38 cellular contexts compared by ENCODE assay signal in the genomic region with DNA sequence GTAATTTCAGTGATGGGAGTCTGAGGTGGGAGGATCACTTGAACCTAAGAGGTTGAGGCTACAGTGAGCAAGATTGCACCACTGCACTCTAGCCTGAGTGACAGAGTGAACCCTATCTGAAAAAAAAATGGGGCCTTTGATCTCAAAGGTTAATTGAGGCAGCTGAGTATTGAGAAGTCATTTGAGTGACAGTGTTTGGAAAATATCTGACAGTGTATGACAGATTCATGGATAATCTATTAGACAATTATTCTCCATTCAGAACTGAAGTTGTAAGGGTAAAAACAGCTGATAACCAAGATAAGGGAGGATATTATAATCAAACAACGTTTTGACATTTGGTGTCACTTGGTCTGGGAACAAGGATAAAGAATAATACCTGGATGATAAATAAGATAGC. TPM values are rescaled to one million over a fixed set of nuclear protein-coding genes. Genes with fewer than 3 reads are reported as not detected.
"Had no signal": no experiment of that assay in that cellular context is flagged by ENCODE, and none has a peak within 500 bp of the region (broad histone marks: within the 10 kb centered on the region; RNA-seq: fewer than 3 reads in every experiment).

No MANE protein-coding gene starts in this region.

- ATAC-seq: activated naive CD4-positive, alpha-beta T cell treated with anti-CD3 and anti-CD28 coated beads, Interleukin-2, amount 50 U/mL, for 72 hours; activated naive CD8-positive, alpha-beta T cell treated with anti-CD3 and anti-CD28 coated beads, Interleukin-2, amount 50 U/mL, for 24 hours; activated T-cell treated with anti-CD3 and anti-CD28 coated beads, Interleukin-2, amount 50 U/mL, for 4 hours; activated T-cell treated with anti-CD3 and anti-CD28 coated beads, Interleukin-2, amount 50 U/mL, for 72 hours; activated T-helper 17 cell treated with anti-CD3 and anti-CD28 coated beads, Interleukin-2, amount 50 U/mL, for 72 hours; body of pancreas had no signal

- H3K4me3 ChIP-seq: adrenal gland, ascending aorta, body of pancreas, breast epithelium, cardiac muscle cell had no signal

- H3K4me1 ChIP-seq: ascending aorta, breast epithelium had no signal

- H3K9me3 Mint-ChIP-seq: activated naive CD4-positive, alpha-beta T cell treated with anti-CD3 and anti-CD28 coated beads for 36 hours; activated naive CD4-positive, alpha-beta T cell treated with anti-CD3 and anti-CD28 coated beads, Interleukin-2, amount 10 ng/mL, durations not matched to agents 7 days and 5 days; activated naive CD4-positive, alpha-beta T cell treated with anti-CD3 and anti-CD28 coated beads, Interleukin-2, amount 50 U/mL, for 24 hours; activated naive CD4-positive, alpha-beta T cell treated with anti-CD3 and anti-CD28 coated beads, Interleukin-2, amount 50 U/mL, for 72 hours; activated naive CD8-positive, alpha-beta T cell treated with anti-CD3 and anti-CD28 coated beads for 36 hours; activated naive CD8-positive, alpha-beta T cell treated with anti-CD3 and anti-CD28 coated beads, Interleukin-2, amount 10 ng/mL, durations not matched to agents 7 days and 5 days; activated naive CD8-positive, alpha-beta T cell treated with anti-CD3 and anti-CD28 coated beads, Interleukin-2, amount 50 U/mL, for 24 hours; activated T-cell treated with anti-CD3 and anti-CD28 coated beads, Interleukin-2, amount 50 U/mL, for 4 hours; activated T-cell treated with anti-CD3 and anti-CD28 coated beads, Interleukin-2, amount 50 U/mL, for 72 hours; activated T-helper 1 cell treated with anti-CD3 and anti-CD28 coated beads, Interleukin-12 subunit alpha, Interleukin-12 subunit beta, Interleukin-2, Interleukin-4 antibody, amounts not matched to agents 30 ng/mL and 10 ng/mL and 1 ng/mL, durations not matched to agents 14 hours and 24 hours and 36 hours; activated T-helper 17 cell treated with anti-CD3 and anti-CD28 coated beads, Interleukin-2, amount 50 U/mL, for 72 hours; activated T-helper 2 cell treated with anti-CD3 and anti-CD28 coated beads, Interferon-gamma antibody, Interleukin-2, Interleukin-4, amounts not matched to agents 10 μg/mL and 5 μg/mL and 100 μg/mL, durations not matched to agents 14 hours and 24 hours and 36 hours; brain had no signal

- H3K36me3 Mint-ChIP-seq: activated naive CD4-positive, alpha-beta T cell treated with anti-CD3 and anti-CD28 coated beads, Interleukin-2, amount 10 ng/mL, durations not matched to agents 7 days and 5 days; activated naive CD4-positive, alpha-beta T cell treated with anti-CD3 and anti-CD28 coated beads, Interleukin-2, amount 50 U/mL, for 24 hours; activated naive CD4-positive, alpha-beta T cell treated with anti-CD3 and anti-CD28 coated beads, Interleukin-2, amount 50 U/mL, for 72 hours; activated naive CD8-positive, alpha-beta T cell; activated naive CD8-positive, alpha-beta T cell treated with anti-CD3 and anti-CD28 coated beads for 36 hours; activated naive CD8-positive, alpha-beta T cell treated with anti-CD3 and anti-CD28 coated beads, Interleukin-2, amount 10 ng/mL, durations not matched to agents 7 days and 5 days; brain had no signal

- H3K36me3 ChIP-seq: adrenal gland, ascending aorta, brain microvascular endothelial cell, breast epithelium, cardiac muscle cell had no signal

- H3K27me3 Mint-ChIP-seq: activated naive CD4-positive, alpha-beta T cell treated with anti-CD3 and anti-CD28 coated beads, Interleukin-2, amount 10 ng/mL, durations not matched to agents 7 days and 5 days; activated naive CD4-positive, alpha-beta T cell treated with anti-CD3 and anti-CD28 coated beads, Interleukin-2, amount 50 U/mL, for 24 hours; activated naive CD8-positive, alpha-beta T cell; activated naive CD8-positive, alpha-beta T cell treated with anti-CD3 and anti-CD28 coated beads for 36 hours; activated naive CD8-positive, alpha-beta T cell treated with anti-CD3 and anti-CD28 coated beads, Interleukin-2, amount 10 ng/mL, durations not matched to agents 7 days and 5 days; activated naive CD8-positive, alpha-beta T cell treated with anti-CD3 and anti-CD28 coated beads, Interleukin-2, amount 50 U/mL, for 24 hours; activated T-helper 17 cell treated with anti-CD3 and anti-CD28 coated beads, Interleukin-2, amount 50 U/mL, for 72 hours; central memory CD8-positive, alpha-beta T cell had no signal

- H3K27me3 ChIP-seq: adrenal gland, ascending aorta, body of pancreas, brain microvascular endothelial cell, breast epithelium, cardiac muscle cell had no signal

- H3K4me1 Mint-ChIP-seq: activated naive CD4-positive, alpha-beta T cell treated with anti-CD3 and anti-CD28 coated beads, Interleukin-2, amount 10 ng/mL, durations not matched to agents 7 days and 5 days; activated naive CD4-positive, alpha-beta T cell treated with anti-CD3 and anti-CD28 coated beads, Interleukin-2, amount 50 U/mL, for 24 hours; activated naive CD8-positive, alpha-beta T cell treated with anti-CD3 and anti-CD28 coated beads for 36 hours; activated naive CD8-positive, alpha-beta T cell treated with anti-CD3 and anti-CD28 coated beads, Interleukin-2, amount 10 ng/mL, durations not matched to agents 7 days and 5 days; activated naive CD8-positive, alpha-beta T cell treated with anti-CD3 and anti-CD28 coated beads, Interleukin-2, amount 50 U/mL, for 24 hours; activated T-helper 17 cell treated with anti-CD3 and anti-CD28 coated beads, Interleukin-2, amount 50 U/mL, for 72 hours; central memory CD8-positive, alpha-beta T cell had no signal

- H3K27ac Mint-ChIP-seq: activated naive CD4-positive, alpha-beta T cell treated with anti-CD3 and anti-CD28 coated beads for 36 hours; activated naive CD4-positive, alpha-beta T cell treated with anti-CD3 and anti-CD28 coated beads, Interleukin-2, amount 10 ng/mL, durations not matched to agents 7 days and 5 days; activated naive CD4-positive, alpha-beta T cell treated with anti-CD3 and anti-CD28 coated beads, Interleukin-2, amount 50 U/mL, for 24 hours; activated naive CD4-positive, alpha-beta T cell treated with anti-CD3 and anti-CD28 coated beads, Interleukin-2, amount 50 U/mL, for 72 hours; activated naive CD8-positive, alpha-beta T cell; activated naive CD8-positive, alpha-beta T cell treated with anti-CD3 and anti-CD28 coated beads for 36 hours; activated naive CD8-positive, alpha-beta T cell treated with anti-CD3 and anti-CD28 coated beads, Interleukin-2, amount 10 ng/mL, durations not matched to agents 7 days and 5 days; activated naive CD8-positive, alpha-beta T cell treated with anti-CD3 and anti-CD28 coated beads, Interleukin-2, amount 50 U/mL, for 24 hours; activated T-cell treated with anti-CD3 and anti-CD28 coated beads, Interleukin-2, amount 50 U/mL, for 72 hours; activated T-helper 1 cell treated with anti-CD3 and anti-CD28 coated beads, Interleukin-12 subunit alpha, Interleukin-12 subunit beta, Interleukin-2, Interleukin-4 antibody, amounts not matched to agents 30 ng/mL and 10 ng/mL and 1 ng/mL, durations not matched to agents 14 hours and 24 hours and 36 hours; activated T-helper 17 cell treated with anti-CD3 and anti-CD28 coated beads, Interleukin-2, amount 50 U/mL, for 72 hours; activated T-helper 2 cell treated with anti-CD3 and anti-CD28 coated beads, Interferon-gamma antibody, Interleukin-2, Interleukin-4, amounts not matched to agents 10 μg/mL and 5 μg/mL and 100 μg/mL, durations not matched to agents 14 hours and 24 hours and 36 hours; brain had no signal

- H3K4me3 Mint-ChIP-seq: activated naive CD4-positive, alpha-beta T cell treated with anti-CD3 and anti-CD28 coated beads for 36 hours; activated naive CD4-positive, alpha-beta T cell treated with anti-CD3 and anti-CD28 coated beads, Interleukin-2, amount 10 ng/mL, durations not matched to agents 7 days and 5 days; activated naive CD4-positive, alpha-beta T cell treated with anti-CD3 and anti-CD28 coated beads, Interleukin-2, amount 50 U/mL, for 24 hours; activated naive CD8-positive, alpha-beta T cell; activated naive CD8-positive, alpha-beta T cell treated with anti-CD3 and anti-CD28 coated beads for 36 hours; activated naive CD8-positive, alpha-beta T cell treated with anti-CD3 and anti-CD28 coated beads, Interleukin-2, amount 10 ng/mL, durations not matched to agents 7 days and 5 days; activated naive CD8-positive, alpha-beta T cell treated with anti-CD3 and anti-CD28 coated beads, Interleukin-2, amount 50 U/mL, for 24 hours; activated T-cell treated with anti-CD3 and anti-CD28 coated beads, Interleukin-2, amount 50 U/mL, for 4 hours; activated T-cell treated with anti-CD3 and anti-CD28 coated beads, Interleukin-2, amount 50 U/mL, for 72 hours; activated T-helper 1 cell treated with anti-CD3 and anti-CD28 coated beads, Interleukin-12 subunit alpha, Interleukin-12 subunit beta, Interleukin-2, Interleukin-4 antibody, amounts not matched to agents 30 ng/mL and 10 ng/mL and 1 ng/mL, durations not matched to agents 14 hours and 24 hours and 36 hours; activated T-helper 17 cell treated with anti-CD3 and anti-CD28 coated beads, Interleukin-2, amount 50 U/mL, for 72 hours; brain; central memory CD8-positive, alpha-beta T cell had no signal

- H3K27ac ChIP-seq: adrenal gland, ascending aorta, body of pancreas, brain microvascular endothelial cell, breast epithelium, cardiac muscle cell had no signal

- DNase-seq: activated effector memory CD4-positive, alpha-beta T cell treated with anti-CD3 and anti-CD28 coated beads, Interleukin-2, amount 50 U/mL, for 16 hours; activated effector memory CD4-positive, alpha-beta T cell treated with Interleukin-2 at 50 U/mL for 16 hours; activated gamma-delta T cell; activated gamma-delta T cell treated with Interleukin-2 at 50 U/mL for 16 hours; activated naive CD4-positive, alpha-beta T cell; activated naive CD4-positive, alpha-beta T cell treated with anti-CD3 and anti-CD28 coated beads for 36 hours; activated naive CD4-positive, alpha-beta T cell treated with anti-CD3 and anti-CD28 coated beads, Interleukin-2, amount 10 ng/mL, durations not matched to agents 7 days and 5 days; activated naive CD4-positive, alpha-beta T cell treated with anti-CD3 and anti-CD28 coated beads, Interleukin-2, amount 50 U/mL, for 16 hours; activated naive CD4-positive, alpha-beta T cell treated with Interleukin-2 at 50 U/mL for 16 hours; activated naive CD8-positive, alpha-beta T cell treated with anti-CD3 and anti-CD28 coated beads for 36 hours; activated naive CD8-positive, alpha-beta T cell treated with anti-CD3 and anti-CD28 coated beads, Interleukin-2, amount 10 ng/mL, durations not matched to agents 7 days and 5 days; activated naive CD8-positive, alpha-beta T cell treated with anti-CD3 and anti-CD28 coated beads, Interleukin-2, amount 50 U/mL, for 24 hours; activated T-cell treated with anti-CD3 and anti-CD28 coated beads for 4 hours; activated T-cell treated with anti-CD3 and anti-CD28 coated beads, Interleukin-2, amount 50 U/mL, for 1 hour; activated T-cell treated with anti-CD3 and anti-CD28 coated beads, Interleukin-2, amount 50 U/mL, for 4 hours; activated T-cell treated with anti-CD3 and anti-CD28 coated beads, Interleukin-2, amount 50 U/mL, for 48 hours; activated T-cell treated with anti-CD3 and anti-CD28 coated beads, Interleukin-2, amount 50 U/mL, for 72 hours; adrenal gland; amniotic stem cell; amygdala; anterior cingulate cortex; aorta; body of pancreas; brain microvascular endothelial cell; caudate nucleus; central memory CD4-positive, alpha-beta T cell; cerebellar nuclear complex had no signal

- H3K9me3 ChIP-seq: adrenal gland, ascending aorta, body of pancreas, breast epithelium had no signal

RNA-seq across cellular contexts. Expression of gene CD36, which starts 50.9 kb away (rescaled TPM):
- total RNA-seq: activated naive CD4-positive, alpha-beta T cell treated with anti-CD3 and anti-CD28 coated beads for 36 hours; activated naive CD4-positive, alpha-beta T cell treated with anti-CD3 and anti-CD28 coated beads, Interleukin-2, amount 50 U/mL, for 72 hours; activated naive CD8-positive, alpha-beta T cell treated with anti-CD3 and anti-CD28 coated beads for 36 hours; activated T-helper 1 cell treated with anti-CD3 and anti-CD28 coated beads, Interleukin-12 subunit alpha, Interleukin-12 subunit beta, Interleukin-2, Interleukin-4 antibody, amounts not matched to agents 30 ng/mL and 10 ng/mL and 1 ng/mL, durations not matched to agents 14 hours and 24 hours and 36 hours; activated T-helper 17 cell treated with anti-CD3 and anti-CD28 coated beads, Interleukin-2, amount 50 U/mL, for 72 hours; activated T-helper 2 cell treated with anti-CD3 and anti-CD28 coated beads, Interferon-gamma antibody, Interleukin-2, Interleukin-4, amounts not matched to agents 10 μg/mL and 5 μg/mL and 100 μg/mL, durations not matched to agents 14 hours and 24 hours and 36 hours had no signal
